In the genomic region with DNA sequence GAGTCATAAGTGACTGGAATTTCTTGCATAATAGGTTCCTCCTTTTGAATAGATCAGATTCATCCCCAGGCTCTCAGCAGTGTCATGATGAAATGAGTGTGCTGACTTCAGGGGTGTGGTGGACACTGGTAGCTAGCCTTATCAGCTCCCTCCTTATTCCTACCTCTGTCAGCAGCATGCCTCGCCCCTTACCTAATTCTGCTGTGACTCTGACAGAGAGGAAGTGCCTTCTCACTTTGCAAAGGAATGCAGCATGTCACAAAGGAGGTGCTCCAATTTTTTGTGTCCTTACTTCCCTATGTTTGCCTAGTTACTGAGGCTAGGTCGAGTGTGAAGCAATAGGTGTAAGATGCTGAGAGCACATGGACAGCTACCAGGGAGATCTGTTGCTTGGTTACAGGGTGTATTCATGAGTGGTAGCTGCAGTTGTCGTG, we compare ENCODE assay signal across 2 cellular contexts.
TF ChIP-seq lines count a peak whose summit lies in the region.

No MANE protein-coding gene starts in this region.

TF ChIP-seq in IMR-90, 13 proteins besides CTCF, POLR2A, EP300 and RAD21 (continued from another document):
- TF ChIP-seq ELK1 (IDR thresholded peaks at IDR 0.05; ENCODE audit: borderline replicate concordance, low read depth, low read length) (no peak), CHD1 (IDR thresholded peaks at IDR 0.05; ENCODE audit: low read depth, low read length) (no peak)
TF ChIP-seq in IMR-90: peak in this region for 1.

TF ChIP-seq in WTC11, 78 proteins besides CTCF, POLR2A, EP300 and RAD21 (continued from another document):
- TF ChIP-seq, protein P1, sequence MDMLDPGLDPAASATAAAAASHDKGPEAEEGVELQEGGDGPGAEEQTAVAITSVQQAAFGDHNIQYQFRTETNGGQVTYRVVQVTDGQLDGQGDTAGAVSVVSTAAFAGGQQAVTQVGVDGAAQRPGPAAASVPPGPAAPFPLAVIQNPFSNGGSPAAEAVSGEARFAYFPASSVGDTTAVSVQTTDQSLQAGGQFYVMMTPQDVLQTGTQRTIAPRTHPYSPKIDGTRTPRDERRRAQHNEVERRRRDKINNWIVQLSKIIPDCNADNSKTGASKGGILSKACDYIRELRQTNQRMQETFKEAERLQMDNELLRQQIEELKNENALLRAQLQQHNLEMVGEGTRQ (CRISPR knock-in tag; IDR thresholded peaks at IDR 0.05) = no peak
- no peak for TF ChIP-seq AFF4 (CRISPR knock-in tag; IDR thresholded peaks at IDR 0.05; ENCODE audit: borderline replicate concordance)
- no peak for TF ChIP-seq ZNF416 (CRISPR knock-in tag; IDR thresholded peaks at IDR 0.05)
- TF ChIP-seq KAT7 (CRISPR knock-in tag; IDR thresholded peaks at IDR 0.05; ENCODE audit: borderline replicate concordance) = no peak
- no peak for TF ChIP-seq NR3C1 (CRISPR knock-in tag; conservative IDR thresholded peaks at IDR 0.05; ENCODE audit: low read depth)
- TF ChIP-seq HMGXB4 (CRISPR knock-in tag; IDR thresholded peaks at IDR 0.05) = no peak
- TF ChIP-seq CBFB (CRISPR knock-in tag; IDR thresholded peaks at IDR 0.05; ENCODE audit: low read depth) = no peak
- no peak for TF ChIP-seq RORB (CRISPR knock-in tag; IDR thresholded peaks at IDR 0.05)
- no peak for TF ChIP-seq ZNF138 (CRISPR knock-in tag; conservative IDR thresholded peaks at IDR 0.05)
- TF ChIP-seq, protein P2, sequence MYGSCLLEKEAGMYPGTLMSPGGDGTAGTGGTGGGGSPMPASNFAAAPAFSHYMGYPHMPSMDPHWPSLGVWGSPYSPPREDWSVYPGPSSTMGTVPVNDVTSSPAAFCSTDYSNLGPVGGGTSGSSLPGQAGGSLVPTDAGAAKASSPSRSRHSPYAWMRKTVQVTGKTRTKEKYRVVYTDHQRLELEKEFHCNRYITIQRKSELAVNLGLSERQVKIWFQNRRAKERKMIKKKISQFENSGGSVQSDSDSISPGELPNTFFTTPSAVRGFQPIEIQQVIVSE (CRISPR knock-in tag; IDR thresholded peaks at IDR 0.05; ENCODE audit: borderline replicate concordance) = no peak
- TF ChIP-seq MYBL2 (CRISPR knock-in tag; IDR thresholded peaks at IDR 0.05) = no peak
- TF ChIP-seq IRF2 (CRISPR knock-in tag; IDR thresholded peaks at IDR 0.05; ENCODE audit: borderline replicate concordance, low read depth) = no peak
- TF ChIP-seq JUN (CRISPR knock-in tag; IDR thresholded peaks at IDR 0.05) = no peak
